Comparison of ENCODE assay signal across 25 cellular contexts in the genomic region with DNA sequence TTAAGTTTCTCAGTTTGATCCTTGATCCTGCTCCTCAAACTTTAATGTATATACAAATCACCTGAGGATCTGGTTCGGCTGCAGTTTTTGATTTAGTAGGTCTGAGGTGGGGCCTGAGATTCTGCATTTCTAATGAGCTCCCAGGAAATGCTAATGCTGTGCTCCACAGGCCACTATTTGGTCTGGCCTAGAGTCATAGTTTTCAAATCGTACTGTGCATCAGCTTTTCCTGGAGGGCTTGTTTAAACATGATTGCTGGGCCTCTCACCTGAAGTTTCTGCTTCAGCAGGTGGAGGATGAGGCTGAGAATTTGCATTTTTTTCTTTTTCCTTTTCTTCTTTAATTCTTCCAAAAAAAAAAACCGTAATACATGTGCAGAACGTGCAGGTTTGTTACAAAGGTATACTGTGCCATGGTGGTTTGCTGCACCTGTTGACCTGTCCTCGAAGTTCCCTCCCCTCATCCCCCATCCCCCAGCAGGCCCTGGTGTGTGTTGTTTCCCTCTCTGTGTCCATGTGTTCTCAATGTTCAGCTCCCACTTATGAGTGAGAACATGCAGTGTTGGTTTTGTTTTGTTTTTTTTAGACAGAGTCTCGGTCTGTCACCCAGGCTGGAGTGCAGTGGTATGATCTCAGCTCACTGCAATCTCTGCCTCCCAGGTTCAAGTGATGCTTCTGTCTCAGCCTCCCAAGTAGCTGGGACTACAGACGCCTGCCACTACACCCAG. TPM values are rescaled to one million over a fixed set of nuclear protein-coding genes. Genes with fewer than 3 reads are reported as not detected.
"Had no signal": no experiment of that assay in that cellular context is flagged by ENCODE, and none has a peak within 500 bp of the region (broad histone marks: within the 10 kb centered on the region; RNA-seq: fewer than 3 reads in every experiment).

No MANE protein-coding gene starts in this region.

- H3K4me3 ChIP-seq: esophagus muscularis mucosa, psoas muscle, spleen had no signal

- H3K27me3 ChIP-seq: esophagus muscularis mucosa had no signal

- H3K36me3 ChIP-seq: esophagus muscularis mucosa, spleen had no signal

- H3K9me3 Mint-ChIP-seq: activated CD4-positive, alpha-beta memory T cell treated with anti-CD3 and anti-CD28 coated beads for 36 hours; activated T-cell treated with anti-CD3 and anti-CD28 coated beads, Interleukin-2, amount 50 U/mL, for 72 hours; endodermal cell; natural killer cell treated with Interleukin-12 subunit alpha and Interleukin-12 subunit beta and Interleukin-15 and Interleukin-18, amount 100 ng/mL, for 72 hours had no signal

- FAIRE-seq: astrocyte, islet of Langerhans, TTC549 had no signal

- H3K4me3 Mint-ChIP-seq: activated CD4-positive, alpha-beta memory T cell treated with anti-CD3 and anti-CD28 coated beads for 36 hours; activated T-cell treated with anti-CD3 and anti-CD28 coated beads, Interleukin-2, amount 50 U/mL, for 72 hours; endodermal cell; memory B cell; natural killer cell treated with Interleukin-12 subunit alpha and Interleukin-12 subunit beta and Interleukin-15 and Interleukin-18, amount 100 ng/mL, for 72 hours; stimulated activated memory B cell treated with anti-CD40 and anti-IgM and Interleukin-4, amounts not matched to agents 10 μg/mL and 1 μg/mL and 100 μg/mL, for 72 hours had no signal

- ATAC-seq: activated T-cell treated with anti-CD3 and anti-CD28 coated beads, Interleukin-2, amount 50 U/mL, for 72 hours; left lobe of liver; natural killer cell treated with Interleukin-12 subunit alpha and Interleukin-12 subunit beta and Interleukin-15 and Interleukin-18, amount 100 ng/mL, for 72 hours; psoas muscle; sciatic nerve; stimulated activated memory B cell treated with anti-CD40 and anti-IgM and Interleukin-4, amounts not matched to agents 10 μg/mL and 1 μg/mL and 100 μg/mL, for 72 hours had no signal

- DNase-seq: activated CD4-positive, alpha-beta memory T cell treated with anti-CD3 and anti-CD28 coated beads for 36 hours; activated CD8-positive, alpha-beta memory T cell treated with anti-CD3 and anti-CD28 coated beads, Interleukin-2, amount 50 U/mL, for 4 hours; activated gamma-delta T cell treated with Interleukin-2 at 50 U/mL for 16 hours; activated T-cell treated with anti-CD3 and anti-CD28 coated beads, Interleukin-2, amount 50 U/mL, for 72 hours; caudate nucleus; dermis blood vessel endothelial cell; endodermal cell; glutamatergic neuron; psoas muscle; spleen; stimulated activated CD4-positive, alpha-beta T cell treated with anti-CD3 and anti-CD28 coated beads, Interleukin-1b, Interleukin-23, amount 100 ng/mL, for 48 hours; substantia nigra; T-helper 2 cell; trophoblast cell had no signal

- H3K4me1 ChIP-seq: esophagus muscularis mucosa had no signal

- H3K9me3 ChIP-seq: esophagus muscularis mucosa, psoas muscle, spleen had no signal

- H3K27me3 Mint-ChIP-seq: activated CD4-positive, alpha-beta memory T cell treated with anti-CD3 and anti-CD28 coated beads for 36 hours; memory B cell; stimulated activated memory B cell treated with anti-CD40 and anti-IgM and Interleukin-4, amounts not matched to agents 10 μg/mL and 1 μg/mL and 100 μg/mL, for 72 hours had no signal

- H3K27ac ChIP-seq: esophagus muscularis mucosa, psoas muscle, spleen had no signal

- H3K27ac Mint-ChIP-seq: activated CD4-positive, alpha-beta memory T cell treated with anti-CD3 and anti-CD28 coated beads for 36 hours; activated T-cell treated with anti-CD3 and anti-CD28 coated beads, Interleukin-2, amount 50 U/mL, for 72 hours; endodermal cell; memory B cell; natural killer cell treated with Interleukin-12 subunit alpha and Interleukin-12 subunit beta and Interleukin-15 and Interleukin-18, amount 100 ng/mL, for 72 hours; stimulated activated memory B cell treated with anti-CD40 and anti-IgM and Interleukin-4, amounts not matched to agents 10 μg/mL and 1 μg/mL and 100 μg/mL, for 72 hours had no signal

- H3K36me3 Mint-ChIP-seq: activated CD4-positive, alpha-beta memory T cell treated with anti-CD3 and anti-CD28 coated beads for 36 hours; memory B cell; natural killer cell treated with Interleukin-12 subunit alpha and Interleukin-12 subunit beta and Interleukin-15 and Interleukin-18, amount 100 ng/mL, for 72 hours; stimulated activated memory B cell treated with anti-CD40 and anti-IgM and Interleukin-4, amounts not matched to agents 10 μg/mL and 1 μg/mL and 100 μg/mL, for 72 hours had no signal

RNA-seq across cellular contexts. Expression of gene CD28, which starts 42.2 kb away (rescaled TPM):
- total RNA-seq: astrocyte, endodermal cell, fibroblast of villous mesenchyme, osteoblast had no signal
